Comparison of ENCODE assay signal across 8 cellular contexts in the genomic region with DNA sequence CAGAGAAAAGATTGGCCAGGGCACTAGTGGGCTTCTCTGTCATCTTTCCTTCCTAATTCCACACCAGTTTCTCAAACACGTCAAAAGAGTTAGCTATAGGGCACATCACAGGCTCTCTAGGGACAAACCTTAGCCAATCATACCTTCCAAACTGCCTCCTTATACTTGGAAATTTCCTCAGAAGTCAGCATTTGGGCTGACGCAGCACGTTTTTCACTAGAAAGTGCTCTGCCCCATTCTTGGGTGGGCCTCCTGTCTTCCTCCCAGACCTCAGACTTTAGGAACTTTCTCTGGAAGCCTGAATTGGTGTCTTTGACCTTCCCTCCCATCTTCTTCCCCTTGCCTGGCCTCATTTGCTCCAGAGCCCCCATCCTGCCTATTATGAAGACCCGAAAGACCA. TPM values are rescaled to one million over a fixed set of nuclear protein-coding genes. Genes with fewer than 3 reads are reported as not detected.
A peak's percentile ranks its signal among the peaks of the same experiment; 100 is the strongest.
DNase-seq lines count a peak whose midpoint lies in the region; ATAC-seq and TF ChIP-seq lines count a peak whose summit lies in the region.

No MANE protein-coding gene starts in this region.

- peaks cover 41% of the 10 kb centered on the region for H3K27me3 ChIP-seq in HUES6 (ENCODE audit: control insufficient read depth, insufficient read depth, low read length)
- H3K27me3 ChIP-seq in iPS-15b (ENCODE audit: control insufficient read depth, insufficient read depth, low read length): peaks cover 50% of the 10 kb centered on the region
- H3K27me3 ChIP-seq in spleen (replicated peaks in 1 of 7): peaks cover 0 to 11% (median 3%) of the 10 kb centered on the region in 7 donors

- WGBS in spleen, 5 donors: 60 to 81% (median 68%) methylated on average over 4 of the region's 4 CpGs

- no peak for ATAC-seq in activated T-helper 17 cell treated with anti-CD3 and anti-CD28 coated beads, Interleukin-2, amount 50 U/mL, for 72 hours (replicated peaks)
- no peak for ATAC-seq in HG02840 (IDR thresholded peaks at IDR 0.05; ENCODE audit: low FRiP score, unreplicated experiment)
- ATAC-seq in HG02610 (IDR thresholded peaks at IDR 0.05; ENCODE audit: unreplicated experiment): no peak

- H3K4me3 Mint-ChIP-seq in activated T-helper 17 cell treated with anti-CD3 and anti-CD28 coated beads, Interleukin-2, amount 50 U/mL, for 72 hours: peak overlapping the region; percentile 87

- DNase-seq in spleen (no peak), GM10248 (ENCODE audit: extremely low spot score) (no peak)
- DNase-seq in stimulated activated CD4-positive, alpha-beta T cell treated with anti-CD3 and anti-CD28 coated beads, Interleukin-2, amount 100 ng/mL, for 48 hours: no peak

- H3K4me3 ChIP-seq in HUES6 (ENCODE audit: low read depth, low read length) (peak overlapping the region; percentile 66), iPS-15b (ENCODE audit: low read depth, low read length) (peak overlapping the region; percentile 22), spleen (peak overlapping the region in 3 of 8 donors; percentile 43 to 67 (median 54))

- intact Hi-C loops in spleen (cut with DNase I; ENCODE audit: low total_unique reads): no loop called here

- no peaks in the 10 kb centered on the region for H3K9me3 ChIP-seq in HUES6 (ENCODE audit: control insufficient read depth, insufficient read depth, low read depth, low read length)
- H3K9me3 ChIP-seq in iPS-15b (ENCODE audit: control insufficient read depth, insufficient read depth, low read length): no peaks in the 10 kb centered on the region
- H3K9me3 ChIP-seq in spleen: no peaks in the 10 kb centered on the region

- peak overlapping the region; percentile 94 for H3K27ac Mint-ChIP-seq in activated T-helper 17 cell treated with anti-CD3 and anti-CD28 coated beads, Interleukin-2, amount 50 U/mL, for 72 hours

- H3K9ac ChIP-seq in HUES6 (ENCODE audit: low read length) (no peak overlapping the region), iPS-15b (ENCODE audit: low read depth, low read length) (no peak overlapping the region)

- POLR2A ChIA-PET in GM10248 (lab: Yijun Ruan, JAX): no interaction called here

- H3K4me1 ChIP-seq in HUES6 (ENCODE audit: control insufficient read depth, insufficient read depth, low read length) (peaks cover 24% of the 10 kb centered on the region), iPS-15b (ENCODE audit: control insufficient read depth, insufficient read depth, low read length) (peaks cover 9% of the 10 kb centered on the region), spleen (peaks cover 15 to 32% (median 25%) of the 10 kb centered on the region in 6 donors)

- CTCF ChIA-PET in GM10248 (lab: Yijun Ruan, JAX): interaction anchor here (0.8 to 28.8 kb wide), 23 partner anchors 13 to 134 kb away, joined by 3 to 855 read pairs (median 5); a partner anchor contains a TSS

- peaks cover 8% of the 10 kb centered on the region for H3K27me3 Mint-ChIP-seq in activated T-helper 17 cell treated with anti-CD3 and anti-CD28 coated beads, Interleukin-2, amount 50 U/mL, for 72 hours

- H3K27ac ChIP-seq in HUES6 (ENCODE audit: low read depth, low read length): no peak overlapping the region
- peak overlapping the region; percentile 77 to 88 (median 82) for H3K27ac ChIP-seq in spleen

- TF ChIP-seq CTCF in spleen (IDR thresholded peaks at IDR 0.05 in 8 of 11, conservative IDR thresholded peaks at IDR 0.05 in 3 of 11) (no peak), GM10248 (IDR thresholded peaks at IDR 0.05; ENCODE audit: control extremely low read depth, extremely low read depth, low read depth, missing control alignments) (no peak)

- H3K9me3 Mint-ChIP-seq in activated T-helper 17 cell treated with anti-CD3 and anti-CD28 coated beads, Interleukin-2, amount 50 U/mL, for 72 hours: no peaks in the 10 kb centered on the region

- TF ChIP-seq POLR2A in spleen (IDR thresholded peaks at IDR 0.05): no peak

- H3K36me3 Mint-ChIP-seq in activated T-helper 17 cell treated with anti-CD3 and anti-CD28 coated beads, Interleukin-2, amount 50 U/mL, for 72 hours (ENCODE audit: low read depth): peaks cover 19% of the 10 kb centered on the region

- no peaks in the 10 kb centered on the region for H3K36me3 ChIP-seq in HUES6 (ENCODE audit: control insufficient read depth, insufficient read depth, low read length)
- no peaks in the 10 kb centered on the region for H3K36me3 ChIP-seq in iPS-15b (ENCODE audit: control insufficient read depth, insufficient read depth, low read length)
- peaks cover 0 to 35% (median 28%) of the 10 kb centered on the region in 6 donors for H3K36me3 ChIP-seq in spleen

- peaks cover 20% of the 10 kb centered on the region for H3K4me1 Mint-ChIP-seq in activated T-helper 17 cell treated with anti-CD3 and anti-CD28 coated beads, Interleukin-2, amount 50 U/mL, for 72 hours

RNA-seq across cellular contexts. Expression of a gene that starts 11.1 kb away (rescaled TPM):
- 100 to 1,000 TPM in 1 of 2 donors, 10 to 100 TPM in 1; 45.9 to 150 TPM for total RNA-seq in activated T-helper 17 cell treated with anti-CD3 and anti-CD28 coated beads, Interleukin-2, amount 50 U/mL, for 72 hours
- 10 to 100 TPM; 35.6 to 70.0 (median 44.3) TPM for total RNA-seq in spleen
- polyA plus RNA-seq in spleen: 10 to 100 TPM in 2 of 3 donors, 1 to 10 TPM in 1; 7.9 to 16.6 (median 10.8) TPM

RNA-seq across cellular contexts. Expression of a gene that starts 11.2 kb away (rescaled TPM):
- 1 to 10 TPM in 1 of 2 donors, under 1 TPM in 1; 0.48 to 2.9 TPM for total RNA-seq in activated T-helper 17 cell treated with anti-CD3 and anti-CD28 coated beads, Interleukin-2, amount 50 U/mL, for 72 hours
- 1 to 10 TPM in 5 of 7 donors, under 1 TPM in 2; 0.42 to 2.3 (median 1.6) TPM for total RNA-seq in spleen
- under 1 TPM; 0.17 to 0.77 (median 0.30) TPM for polyA plus RNA-seq in spleen

RNA-seq across cellular contexts. Expression of a gene that starts 19.7 kb away (rescaled TPM):
- total RNA-seq in activated T-helper 17 cell treated with anti-CD3 and anti-CD28 coated beads, Interleukin-2, amount 50 U/mL, for 72 hours: under 1 TPM; 0.45 to 0.71 TPM
- total RNA-seq in spleen: 10 to 100 TPM; 15.1 to 67.3 (median 57.3) TPM
- polyA plus RNA-seq in spleen: 10 to 100 TPM; 11.6 to 32.5 (median 15.5) TPM

RNA-seq across cellular contexts. Expression of a gene that starts 42.5 kb away (rescaled TPM):
- total RNA-seq in activated T-helper 17 cell treated with anti-CD3 and anti-CD28 coated beads, Interleukin-2, amount 50 U/mL, for 72 hours: 10 to 100 TPM; 15.0 to 24.8 TPM
- total RNA-seq in spleen: 10 to 100 TPM; 40.9 to 76.6 (median 56.9) TPM
- polyA plus RNA-seq in spleen: 10 to 100 TPM; 21.8 to 55.3 (median 25.9) TPM

RNA-seq across cellular contexts. Expression of a gene that starts 54.8 kb away (rescaled TPM):
- total RNA-seq in activated T-helper 17 cell treated with anti-CD3 and anti-CD28 coated beads, Interleukin-2, amount 50 U/mL, for 72 hours: 10 to 100 TPM; 12.0 to 24.9 TPM
- 1 to 10 TPM; 5.6 to 9.4 (median 8.5) TPM for total RNA-seq in spleen
- 1 to 10 TPM; 7.4 to 9.9 (median 7.9) TPM for polyA plus RNA-seq in spleen

Comparison
In these comparisons a context has a peak if more than half of its experiments do, and no peak if none do; other contexts are left out.
1. RNA of a gene that starts 19.7 kb away (total RNA-seq): 15.1 to 67.3 TPM in spleen; 0.45 to 0.71 TPM in activated T-helper 17 cell treated with anti-CD3 and anti-CD28 coated beads, Interleukin-2, amount 50 U/mL, for 72 hours; every median in the first group is over 4 times any median in the second.